8 cellular contexts compared by ENCODE assay signal in the genomic region with DNA sequence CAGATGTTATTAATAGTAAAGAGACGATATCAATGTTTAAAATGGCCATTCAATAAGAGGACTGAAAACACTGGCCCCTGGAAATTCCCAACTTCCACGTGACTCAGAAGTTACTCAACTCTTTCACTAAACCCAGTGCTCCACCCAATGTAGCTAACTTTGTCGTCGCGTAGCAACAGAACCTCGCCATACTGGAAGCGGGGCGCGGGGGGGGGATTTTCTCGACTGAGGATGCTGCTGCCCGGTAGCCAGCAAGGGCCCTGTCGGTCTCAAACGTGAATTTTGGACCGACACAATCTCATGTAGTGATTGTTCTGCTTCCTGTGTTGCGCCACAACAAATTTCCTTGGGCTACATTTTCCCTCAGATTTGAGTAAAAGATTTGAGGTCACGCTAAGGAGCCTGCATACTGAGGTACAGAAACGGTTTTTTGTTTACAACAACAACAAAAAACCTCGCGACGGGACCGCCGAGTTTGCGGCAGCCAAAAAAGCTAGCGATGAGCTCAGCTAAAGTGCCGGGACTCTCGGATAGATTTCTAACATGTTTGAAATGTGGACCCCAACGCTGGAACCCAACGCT. TPM values are rescaled to one million over a fixed set of nuclear protein-coding genes. Genes with fewer than 3 reads are reported as not detected.
DNase-seq lines count a peak whose midpoint lies in the region; ATAC-seq and TF ChIP-seq lines count a peak whose summit lies in the region.

No MANE protein-coding gene starts in this region.

- H3K9me3 Mint-ChIP-seq in activated T-cell treated with anti-CD3 and anti-CD28 coated beads, Interleukin-2, amount 50 U/mL, for 4 hours: no peaks in the 10 kb centered on the region

- H3K27me3 Mint-ChIP-seq in activated T-cell treated with anti-CD3 and anti-CD28 coated beads, Interleukin-2, amount 50 U/mL, for 4 hours (ENCODE audit: low read depth): no peaks in the 10 kb centered on the region

- peak overlapping the region; percentile 95 for H3K9ac ChIP-seq in mucosa of stomach (ENCODE audit: low read length)

- H3K4me3 ChIP-seq in AG09309 (ENCODE audit: control insufficient read depth, low read depth, low read length): peak overlapping the region; percentile 69
- H3K4me3 ChIP-seq in mucosa of stomach (ENCODE audit: low read length): peak overlapping the region; percentile 66

- peaks cover 39% of the 10 kb centered on the region for H3K4me1 Mint-ChIP-seq in activated T-cell treated with anti-CD3 and anti-CD28 coated beads, Interleukin-2, amount 50 U/mL, for 4 hours (ENCODE audit: low read depth)

- H3K9me3 ChIP-seq in mucosa of stomach (ENCODE audit: control insufficient read depth, low read length): no peaks in the 10 kb centered on the region

- peaks cover 19% of the 10 kb centered on the region for H3K4me1 ChIP-seq in mucosa of stomach (ENCODE audit: control insufficient read depth, insufficient read depth, low read length)

- H3K4me3 Mint-ChIP-seq in activated T-cell treated with anti-CD3 and anti-CD28 coated beads, Interleukin-2, amount 50 U/mL, for 4 hours: peak overlapping the region; percentile 91

- H3K36me3 ChIP-seq in mucosa of stomach (ENCODE audit: control insufficient read depth, insufficient read depth, low read length): no peaks in the 10 kb centered on the region

- TF ChIP-seq CTCF in AG09309 (IDR thresholded peaks at IDR 0.05; ENCODE audit: control insufficient read depth, insufficient read depth, low read depth, low read length, missing control alignments): no peak

- no peaks in the 10 kb centered on the region for H3K36me3 Mint-ChIP-seq in activated T-cell treated with anti-CD3 and anti-CD28 coated beads, Interleukin-2, amount 50 U/mL, for 4 hours (ENCODE audit: insufficient read depth)

- DNase-seq in AG09309 (ENCODE audit: low read depth): peak; percentile 81
- peak; percentile 31 for DNase-seq in OCI-M2 (lab: John Stamatoyannopoulos, UW; ENCODE audit: unreplicated experiment)
- peak; percentile 67 for DNase-seq in activated T-cell treated with anti-CD3 and anti-CD28 coated beads, Interleukin-2, amount 50 U/mL, for 4 hours
- DNase-seq in stimulated activated CD8-positive, alpha-beta memory T cell treated with anti-CD3 and anti-CD28 coated beads, Interleukin-4, amount 100 ng/mL, for 48 hours: peak; percentile 85

- H3K27me3 ChIP-seq in mucosa of stomach (ENCODE audit: control insufficient read depth, insufficient read depth, low read length): no peaks in the 10 kb centered on the region

- peak; percentile 29 for ATAC-seq in GM19035 (IDR thresholded peaks at IDR 0.05; ENCODE audit: unreplicated experiment)
- peak; percentile 29 for ATAC-seq in HG03558 (IDR thresholded peaks at IDR 0.05; ENCODE audit: extremely low read depth, unreplicated experiment)
- peak; percentile 32 to 46 for ATAC-seq in activated T-cell treated with anti-CD3 and anti-CD28 coated beads, Interleukin-2, amount 50 U/mL, for 4 hours
- peak; percentile 69 for ATAC-seq in esophagus mucosa

RNA-seq across cellular contexts. Expression of a gene that starts 1.0 kb away (rescaled TPM):
- 10 to 100 TPM in 2 of 3 donors, 1 to 10 TPM in 1; 9.4 to 12.3 (median 11.9) TPM for total RNA-seq in activated T-cell treated with anti-CD3 and anti-CD28 coated beads, Interleukin-2, amount 50 U/mL, for 4 hours
- 4.8 TPM for total RNA-seq in esophagus mucosa

RNA-seq across cellular contexts. Expression of a gene that starts 35.3 kb away (rescaled TPM):
- under 1 TPM in 1 of 3 donors, not detected in 2; 0.23 TPM for total RNA-seq in activated T-cell treated with anti-CD3 and anti-CD28 coated beads, Interleukin-2, amount 50 U/mL, for 4 hours
- total RNA-seq in esophagus mucosa: 204 TPM

Comparison
In these comparisons a context has a peak if more than half of its experiments do, and no peak if none do; other contexts are left out.
1. Peak in every context shown above with its lines: DNase-seq, ATAC-seq and H3K4me3 ChIP-seq.
2. DNase-seq: peak in every context shown above with its lines; median percentile 85 in stimulated activated CD8-positive, alpha-beta memory T cell treated with anti-CD3 and anti-CD28 coated beads, Interleukin-4, amount 100 ng/mL, for 48 hours; 81 in AG09309; 67 in activated T-cell treated with anti-CD3 and anti-CD28 coated beads, Interleukin-2, amount 50 U/mL, for 4 hours; 31 in OCI-M2.
3. RNA of a gene that starts 35.3 kb away (total RNA-seq): 204 TPM in esophagus mucosa (single experiment); 0.23 TPM in activated T-cell treated with anti-CD3 and anti-CD28 coated beads, Interleukin-2, amount 50 U/mL, for 4 hours; every median in the first group is over 100 times any median in the second.